Comparison of ENCODE assay signal across 8 cellular contexts in the genomic region with DNA sequence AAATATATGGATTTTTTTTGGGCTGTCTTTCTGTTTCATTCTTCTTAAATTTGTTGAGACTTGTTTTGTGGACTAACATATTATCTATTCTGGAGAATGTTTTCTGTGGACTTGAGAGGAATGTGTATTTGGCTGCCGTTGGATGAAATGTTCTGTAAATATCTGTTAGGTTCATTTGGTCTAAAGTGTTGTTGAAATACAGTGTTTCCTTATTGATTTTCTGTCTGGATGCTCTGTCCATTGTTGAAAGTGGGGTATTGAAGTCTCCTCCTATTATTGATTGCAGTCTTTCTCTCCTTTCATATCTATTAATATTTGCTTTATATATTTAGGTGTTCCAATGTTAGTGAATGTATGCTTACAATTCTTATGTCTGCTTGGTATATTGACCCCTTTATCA.
"Had no signal": no experiment of that assay in that cellular context is flagged by ENCODE, and none has a peak within 500 bp of the region (broad histone marks: within the 10 kb centered on the region; RNA-seq: fewer than 3 reads in every experiment).

No MANE protein-coding gene starts in this region.

- DNase-seq: GDM1, GF-D8 had no signal

- FAIRE-seq: G401.6, GM12878, GM12891, GM12892, GM18507, GM19239 had no signal

- H3K4me3 ChIP-seq: GM12878 had no signal

- ATAC-seq: GM12878 had no signal
